Comparison of ENCODE assay signal across 22 cellular contexts in genomic region chr6:42204768-42205282, GRCh38. TPM values are rescaled to one million over a fixed set of nuclear protein-coding genes. Genes with fewer than 3 reads are reported as not detected.
DNase-seq lines count a peak whose midpoint lies in the region; ATAC-seq lines count a peak whose summit lies in the region.
"Had no signal": no experiment of that assay in that cellular context is flagged by ENCODE, and none has a peak within 500 bp of the region (broad histone marks: within the 10 kb centered on the region; RNA-seq: fewer than 3 reads in every experiment).

No MANE protein-coding gene starts in this region.

- CTCF ChIA-PET in activated naive CD4-positive, alpha-beta T cell treated with anti-CD3 and anti-CD28 coated beads, Interleukin-2, amount 10 ng/mL, durations not matched to agents 7 days and 5 days (lab: Charles Lee): no interaction called here

- no peaks in the 10 kb centered on the region for H3K4me1 Mint-ChIP-seq in activated naive CD4-positive, alpha-beta T cell treated with anti-CD3 and anti-CD28 coated beads, Interleukin-2, amount 10 ng/mL, durations not matched to agents 7 days and 5 days
- H3K4me1 Mint-ChIP-seq: B cell had no signal

- H3K36me3 Mint-ChIP-seq in activated naive CD4-positive, alpha-beta T cell treated with anti-CD3 and anti-CD28 coated beads, Interleukin-2, amount 10 ng/mL, durations not matched to agents 7 days and 5 days: peaks cover 26% of the 10 kb centered on the region

- H3K27me3 Mint-ChIP-seq in activated naive CD4-positive, alpha-beta T cell treated with anti-CD3 and anti-CD28 coated beads, Interleukin-2, amount 10 ng/mL, durations not matched to agents 7 days and 5 days: no peaks in the 10 kb centered on the region
- H3K27me3 Mint-ChIP-seq: B cell had no signal

- intact Hi-C loops in posterior vena cava (cut with DNase I): no loop called here

- ATAC-seq in GM21619 (IDR thresholded peaks at IDR 0.05; ENCODE audit: unreplicated experiment) (no peak), GM19395 (IDR thresholded peaks at IDR 0.05; ENCODE audit: unreplicated experiment) (no peak)

- no peaks in the 10 kb centered on the region for H3K9me3 Mint-ChIP-seq in activated naive CD4-positive, alpha-beta T cell treated with anti-CD3 and anti-CD28 coated beads, Interleukin-2, amount 10 ng/mL, durations not matched to agents 7 days and 5 days

- DNase-seq in activated naive CD4-positive, alpha-beta T cell treated with anti-CD3 and anti-CD28 coated beads, Interleukin-2, amount 10 ng/mL, durations not matched to agents 7 days and 5 days: no peak
- DNase-seq in activated naive CD4-positive, alpha-beta T cell treated with Interleukin-2 at 50 U/mL for 16 hours: no peak
- DNase-seq in epithelial cell of prostate (ENCODE audit: low read depth, low spot score) (no peak), posterior vena cava (ENCODE audit: low spot score) (peak; percentile 5)
- DNase-seq in activated CD4-positive, alpha-beta T cell treated with anti-CD3 and anti-CD28 coated beads, Interleukin-2, amount 50 U/mL, for 1 hour: no peak
- DNase-seq: DMS 273 treated with DMSO at 0.1 percent for 48 hours, DMS79 treated with DMSO at 0.1 percent for 48 hours, Karpas-422, MV-4-11, NCI-H1105 treated with DMSO at 0.1 percent for 48 hours, NCI-H1694, NCI-H2081, NCI-H2171, NCI-H345, NCI-H524, NCI-H82, Peyer's patch, SJCRH30 had no signal

- peak overlapping the region; percentile 52 for H3K27ac Mint-ChIP-seq in activated naive CD4-positive, alpha-beta T cell treated with anti-CD3 and anti-CD28 coated beads, Interleukin-2, amount 10 ng/mL, durations not matched to agents 7 days and 5 days
- H3K27ac Mint-ChIP-seq: B cell had no signal

- peak overlapping the region; percentile 11 for H3K27ac ChIP-seq in epithelial cell of prostate
- H3K27ac ChIP-seq: SJCRH30 had no signal

- H3K4me3 Mint-ChIP-seq in activated naive CD4-positive, alpha-beta T cell treated with anti-CD3 and anti-CD28 coated beads, Interleukin-2, amount 10 ng/mL, durations not matched to agents 7 days and 5 days: no peak overlapping the region
- H3K4me3 Mint-ChIP-seq: B cell had no signal

RNA-seq across cellular contexts. Expression of gene GUCA1B, which starts 10.1 kb away (rescaled TPM):
- total RNA-seq in posterior vena cava: 1 to 10 TPM in 1 of 2 donors, under 1 TPM in 1; 0.74 to 1.8 TPM

RNA-seq across cellular contexts. Expression of gene MRPS10, which starts 12.8 kb away (rescaled TPM):
- total RNA-seq in posterior vena cava: 10 to 100 TPM; 22.5 to 26.8 TPM

RNA-seq across cellular contexts. Expression of gene GUCA1A, which starts 31.7 kb away (rescaled TPM):
- total RNA-seq in posterior vena cava: not detected
- total RNA-seq: B cell, M059J, Peyer's patch, SJCRH30 had no signal
